ENCODE assay signal across 8 cellular contexts in the genomic region with DNA sequence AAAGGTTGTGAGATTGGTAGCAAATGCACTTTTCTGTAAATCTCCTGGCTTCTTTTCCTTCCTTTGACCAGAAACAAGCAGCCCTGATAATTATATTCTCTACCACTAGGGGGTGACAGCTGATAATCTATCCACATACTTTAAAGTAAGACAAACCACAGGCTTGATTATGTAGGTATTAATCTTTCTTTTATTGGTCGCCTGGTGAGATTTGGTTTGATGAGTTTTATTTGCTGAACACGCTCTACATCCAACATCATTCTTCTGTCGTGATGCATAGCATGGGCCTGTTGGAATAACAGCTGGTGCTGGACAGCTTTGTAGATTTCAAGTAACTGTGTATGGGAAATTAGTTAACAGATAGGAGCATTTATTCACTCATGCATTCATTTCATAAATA.
DNase-seq lines count a peak whose midpoint lies in the region; ATAC-seq and TF ChIP-seq lines count a peak whose summit lies in the region.

No MANE protein-coding gene starts in this region.

- H3K27ac Mint-ChIP-seq in activated naive CD4-positive, alpha-beta T cell treated with anti-CD3 and anti-CD28 coated beads, Interleukin-2, amount 50 U/mL, for 24 hours = peak overlapping the region; percentile 73

- H3K9me3 ChIP-seq in breast epithelium = no peaks in the 10 kb centered on the region
- no peaks in the 10 kb centered on the region for H3K9me3 ChIP-seq in tibial nerve

- WGBS in tibial nerve, 2 donors = 13 to 14% methylated on average over 3 of the region's 3 CpGs

- H3K4me3 ChIP-seq in breast epithelium (no peak overlapping the region), tibial nerve (no peak overlapping the region)

- TF ChIP-seq CTCF in breast epithelium (IDR thresholded peaks at IDR 0.05) = peak; percentile 70 to 90 (median 78)
- TF ChIP-seq CTCF in tibial nerve (IDR thresholded peaks at IDR 0.05) = peak; percentile 63 to 83 (median 77)

- H3K4me1 ChIP-seq in breast epithelium = no peaks in the 10 kb centered on the region
- H3K4me1 ChIP-seq in tibial nerve = peaks cover 0 to 11% (median 2%) of the 10 kb centered on the region in 4 donors

- DNase-seq in activated naive CD4-positive, alpha-beta T cell treated with anti-CD3 and anti-CD28 coated beads, Interleukin-2, amount 50 U/mL, for 16 hours = no peak
- DNase-seq in NCI-H774 (lab: John Stamatoyannopoulos, UW) (peak; percentile 39), breast epithelium (ENCODE audit: low spot score in 2 of 2) (no peak), left colon (no peak), tibial nerve (ENCODE audit: low spot score in 2 of 2) (peak in 1 of 2 donors; percentile 85), GF-D8 (lab: John Stamatoyannopoulos, UW) (no peak)

- intact Hi-C loops in breast epithelium (cut with DNase I; ENCODE audit: low total_unique reads) = no loop called here
- intact Hi-C loops in left colon (cut with DNase I, micrococcal nuclease) = loop anchor here in 1 of 2 donors (5.0 to 10.0 kb wide), 2 partner anchors 647 to 720 kb away; no protein-coding TSS in a partner anchor

- no peaks in the 10 kb centered on the region for H3K9me3 Mint-ChIP-seq in activated naive CD4-positive, alpha-beta T cell treated with anti-CD3 and anti-CD28 coated beads, Interleukin-2, amount 50 U/mL, for 24 hours

- H3K36me3 Mint-ChIP-seq in activated naive CD4-positive, alpha-beta T cell treated with anti-CD3 and anti-CD28 coated beads, Interleukin-2, amount 50 U/mL, for 24 hours = no peaks in the 10 kb centered on the region

- peaks cover 17% of the 10 kb centered on the region for H3K4me1 Mint-ChIP-seq in activated naive CD4-positive, alpha-beta T cell treated with anti-CD3 and anti-CD28 coated beads, Interleukin-2, amount 50 U/mL, for 24 hours

- no peaks in the 10 kb centered on the region for H3K27me3 ChIP-seq in breast epithelium
- H3K27me3 ChIP-seq in tibial nerve = no peaks in the 10 kb centered on the region

- TF ChIP-seq EP300 in tibial nerve (IDR thresholded peaks at IDR 0.05) = no peak

- H3K27me3 Mint-ChIP-seq in activated naive CD4-positive, alpha-beta T cell treated with anti-CD3 and anti-CD28 coated beads, Interleukin-2, amount 50 U/mL, for 24 hours = no peaks in the 10 kb centered on the region

- no peak overlapping the region for H3K4me3 Mint-ChIP-seq in activated naive CD4-positive, alpha-beta T cell treated with anti-CD3 and anti-CD28 coated beads, Interleukin-2, amount 50 U/mL, for 24 hours

- H3K36me3 ChIP-seq in breast epithelium = no peaks in the 10 kb centered on the region
- H3K36me3 ChIP-seq in tibial nerve = no peaks in the 10 kb centered on the region

- H3K27ac ChIP-seq in breast epithelium (no peak overlapping the region), tibial nerve (no peak overlapping the region)

- no peak for TF ChIP-seq POLR2A in breast epithelium (IDR thresholded peaks at IDR 0.05)
- TF ChIP-seq POLR2A in tibial nerve (IDR thresholded peaks at IDR 0.05) = no peak

- ATAC-seq in HG02798 (IDR thresholded peaks at IDR 0.05; ENCODE audit: poor library complexity, unreplicated experiment) (peak; percentile 53), left colon (peak; percentile 50)
